In the genomic region with DNA sequence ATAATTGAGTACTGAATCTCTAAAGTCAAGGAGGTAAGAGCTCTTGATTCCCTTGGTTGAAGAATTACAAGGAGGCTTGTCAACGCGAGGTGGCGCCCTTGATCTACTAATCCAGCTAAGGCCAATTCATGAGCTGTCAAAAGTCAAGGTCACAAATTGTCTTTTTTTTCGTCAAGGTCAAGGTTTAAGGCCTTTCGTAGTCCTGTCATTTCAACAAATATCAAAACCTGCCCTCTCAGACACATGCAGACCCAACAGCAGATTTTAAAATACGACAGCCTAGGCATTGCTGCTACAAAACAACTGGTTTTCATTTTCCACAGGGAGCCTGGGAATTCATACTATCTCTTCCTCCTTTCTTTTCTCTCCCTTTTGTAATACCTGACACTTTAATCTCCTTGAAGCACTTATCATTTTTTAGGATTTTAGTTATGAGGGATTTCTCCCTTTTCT, we compare ENCODE assay signal across 1 cellular context.
TF ChIP-seq lines count a peak whose summit lies in the region.

No MANE protein-coding gene starts in this region.

TF ChIP-seq in HepG2, 621 proteins besides CTCF, POLR2A, EP300 and RAD21 (continues in another document):
- no peak for TF ChIP-seq GTF2F1 (IDR thresholded peaks at IDR 0.05; ENCODE audit: low read length)
- TF ChIP-seq CHD2 (IDR thresholded peaks at IDR 0.05; ENCODE audit: low read depth, low read length) = no peak
- TF ChIP-seq IKZF1 (IDR thresholded peaks at IDR 0.05) = no peak
- no peak for TF ChIP-seq HNRNPK (IDR thresholded peaks at IDR 0.05; ENCODE audit: low read depth, low read length, poor library complexity, severe bottlenecking)
- TF ChIP-seq MYC (CRISPR knock-in tag; IDR thresholded peaks at IDR 0.05; ENCODE audit: borderline replicate concordance) = no peak
- TF ChIP-seq, protein P1, sequence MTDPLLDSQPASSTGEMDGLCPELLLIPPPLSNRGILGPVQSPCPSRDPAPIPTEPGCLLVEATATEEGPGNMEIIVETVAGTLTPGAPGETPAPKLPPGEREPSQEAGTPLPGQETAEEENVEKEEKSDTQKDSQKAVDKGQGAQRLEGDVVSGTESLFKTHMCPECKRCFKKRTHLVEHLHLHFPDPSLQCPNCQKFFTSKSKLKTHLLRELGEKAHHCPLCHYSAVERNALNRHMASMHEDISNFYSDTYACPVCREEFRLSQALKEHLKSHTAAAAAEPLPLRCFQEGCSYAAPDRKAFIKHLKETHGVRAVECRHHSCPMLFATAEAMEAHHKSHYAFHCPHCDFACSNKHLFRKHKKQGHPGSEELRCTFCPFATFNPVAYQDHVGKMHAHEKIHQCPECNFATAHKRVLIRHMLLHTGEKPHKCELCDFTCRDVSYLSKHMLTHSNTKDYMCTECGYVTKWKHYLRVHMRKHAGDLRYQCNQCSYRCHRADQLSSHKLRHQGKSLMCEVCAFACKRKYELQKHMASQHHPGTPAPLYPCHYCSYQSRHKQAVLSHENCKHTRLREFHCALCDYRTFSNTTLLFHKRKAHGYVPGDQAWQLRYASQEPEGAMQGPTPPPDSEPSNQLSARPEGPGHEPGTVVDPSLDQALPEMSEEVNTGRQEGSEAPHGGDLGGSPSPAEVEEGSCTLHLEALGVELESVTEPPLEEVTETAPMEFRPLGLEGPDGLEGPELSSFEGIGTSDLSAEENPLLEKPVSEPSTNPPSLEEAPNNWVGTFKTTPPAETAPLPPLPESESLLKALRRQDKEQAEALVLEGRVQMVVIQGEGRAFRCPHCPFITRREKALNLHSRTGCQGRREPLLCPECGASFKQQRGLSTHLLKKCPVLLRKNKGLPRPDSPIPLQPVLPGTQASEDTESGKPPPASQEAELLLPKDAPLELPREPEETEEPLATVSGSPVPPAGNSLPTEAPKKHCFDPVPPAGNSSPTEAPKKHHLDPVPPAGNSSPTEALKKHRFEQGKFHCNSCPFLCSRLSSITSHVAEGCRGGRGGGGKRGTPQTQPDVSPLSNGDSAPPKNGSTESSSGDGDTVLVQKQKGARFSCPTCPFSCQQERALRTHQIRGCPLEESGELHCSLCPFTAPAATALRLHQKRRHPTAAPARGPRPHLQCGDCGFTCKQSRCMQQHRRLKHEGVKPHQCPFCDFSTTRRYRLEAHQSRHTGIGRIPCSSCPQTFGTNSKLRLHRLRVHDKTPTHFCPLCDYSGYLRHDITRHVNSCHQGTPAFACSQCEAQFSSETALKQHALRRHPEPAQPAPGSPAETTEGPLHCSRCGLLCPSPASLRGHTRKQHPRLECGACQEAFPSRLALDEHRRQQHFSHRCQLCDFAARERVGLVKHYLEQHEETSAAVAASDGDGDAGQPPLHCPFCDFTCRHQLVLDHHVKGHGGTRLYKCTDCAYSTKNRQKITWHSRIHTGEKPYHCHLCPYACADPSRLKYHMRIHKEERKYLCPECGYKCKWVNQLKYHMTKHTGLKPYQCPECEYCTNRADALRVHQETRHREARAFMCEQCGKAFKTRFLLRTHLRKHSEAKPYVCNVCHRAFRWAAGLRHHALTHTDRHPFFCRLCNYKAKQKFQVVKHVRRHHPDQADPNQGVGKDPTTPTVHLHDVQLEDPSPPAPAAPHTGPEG (CRISPR knock-in tag; IDR thresholded peaks at IDR 0.05) = no peak
- no peak for TF ChIP-seq ZNF292 (CRISPR knock-in tag; IDR thresholded peaks at IDR 0.05; ENCODE audit: borderline replicate concordance, low read depth)
- TF ChIP-seq RXRB (CRISPR knock-in tag; IDR thresholded peaks at IDR 0.05; ENCODE audit: borderline replicate concordance) = no peak
- no peak for TF ChIP-seq SMAD9 (CRISPR knock-in tag; IDR thresholded peaks at IDR 0.05)
- TF ChIP-seq, protein P2, sequence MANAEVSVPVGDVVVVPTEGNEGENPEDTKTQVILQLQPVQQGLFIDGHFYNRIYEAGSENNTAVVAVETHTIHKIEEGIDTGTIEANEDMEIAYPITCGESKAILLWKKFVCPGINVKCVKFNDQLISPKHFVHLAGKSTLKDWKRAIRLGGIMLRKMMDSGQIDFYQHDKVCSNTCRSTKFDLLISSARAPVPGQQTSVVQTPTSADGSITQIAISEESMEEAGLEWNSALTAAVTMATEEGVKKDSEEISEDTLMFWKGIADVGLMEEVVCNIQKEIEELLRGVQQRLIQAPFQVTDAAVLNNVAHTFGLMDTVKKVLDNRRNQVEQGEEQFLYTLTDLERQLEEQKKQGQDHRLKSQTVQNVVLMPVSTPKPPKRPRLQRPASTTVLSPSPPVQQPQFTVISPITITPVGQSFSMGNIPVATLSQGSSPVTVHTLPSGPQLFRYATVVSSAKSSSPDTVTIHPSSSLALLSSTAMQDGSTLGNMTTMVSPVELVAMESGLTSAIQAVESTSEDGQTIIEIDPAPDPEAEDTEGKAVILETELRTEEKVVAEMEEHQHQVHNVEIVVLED (CRISPR knock-in tag; IDR thresholded peaks at IDR 0.05; ENCODE audit: borderline replicate concordance) = no peak
- no peak for TF ChIP-seq ZMYM2 (CRISPR knock-in tag; IDR thresholded peaks at IDR 0.05)
- TF ChIP-seq NPAS2 (CRISPR knock-in tag; IDR thresholded peaks at IDR 0.05; ENCODE audit: borderline replicate concordance) = no peak
- TF ChIP-seq MIER3 (CRISPR knock-in tag; IDR thresholded peaks at IDR 0.05; ENCODE audit: borderline replicate concordance) = no peak; the same call in 1 of the 2 replicates
- TF ChIP-seq, protein P3, sequence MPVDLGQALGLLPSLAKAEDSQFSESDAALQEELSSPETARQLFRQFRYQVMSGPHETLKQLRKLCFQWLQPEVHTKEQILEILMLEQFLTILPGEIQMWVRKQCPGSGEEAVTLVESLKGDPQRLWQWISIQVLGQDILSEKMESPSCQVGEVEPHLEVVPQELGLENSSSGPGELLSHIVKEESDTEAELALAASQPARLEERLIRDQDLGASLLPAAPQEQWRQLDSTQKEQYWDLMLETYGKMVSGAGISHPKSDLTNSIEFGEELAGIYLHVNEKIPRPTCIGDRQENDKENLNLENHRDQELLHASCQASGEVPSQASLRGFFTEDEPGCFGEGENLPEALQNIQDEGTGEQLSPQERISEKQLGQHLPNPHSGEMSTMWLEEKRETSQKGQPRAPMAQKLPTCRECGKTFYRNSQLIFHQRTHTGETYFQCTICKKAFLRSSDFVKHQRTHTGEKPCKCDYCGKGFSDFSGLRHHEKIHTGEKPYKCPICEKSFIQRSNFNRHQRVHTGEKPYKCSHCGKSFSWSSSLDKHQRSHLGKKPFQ (CRISPR knock-in tag; IDR thresholded peaks at IDR 0.05; ENCODE audit: insufficient replicate concordance) = no peak
- TF ChIP-seq CBX2 (IDR thresholded peaks at IDR 0.05; ENCODE audit: low read depth, low read length) = 0 out of 2 replicates have a peak, but pooled peaks have one; percentile 31
- TF ChIP-seq CBX2 (CRISPR knock-in tag; IDR thresholded peaks at IDR 0.05; ENCODE audit: low read depth) = no peak
- TF ChIP-seq TSC22D2 (CRISPR knock-in tag; IDR thresholded peaks at IDR 0.05; ENCODE audit: borderline replicate concordance) = no peak
- TF ChIP-seq GATAD2A (CRISPR knock-in tag; IDR thresholded peaks at IDR 0.05) = 0 out of 2 replicates have a peak, but pooled peaks have one; percentile 37
- TF ChIP-seq MIXL1 (CRISPR knock-in tag; IDR thresholded peaks at IDR 0.05) = peak; percentile 58; the same call in 1 of the 2 replicates
- TF ChIP-seq, protein P4, sequence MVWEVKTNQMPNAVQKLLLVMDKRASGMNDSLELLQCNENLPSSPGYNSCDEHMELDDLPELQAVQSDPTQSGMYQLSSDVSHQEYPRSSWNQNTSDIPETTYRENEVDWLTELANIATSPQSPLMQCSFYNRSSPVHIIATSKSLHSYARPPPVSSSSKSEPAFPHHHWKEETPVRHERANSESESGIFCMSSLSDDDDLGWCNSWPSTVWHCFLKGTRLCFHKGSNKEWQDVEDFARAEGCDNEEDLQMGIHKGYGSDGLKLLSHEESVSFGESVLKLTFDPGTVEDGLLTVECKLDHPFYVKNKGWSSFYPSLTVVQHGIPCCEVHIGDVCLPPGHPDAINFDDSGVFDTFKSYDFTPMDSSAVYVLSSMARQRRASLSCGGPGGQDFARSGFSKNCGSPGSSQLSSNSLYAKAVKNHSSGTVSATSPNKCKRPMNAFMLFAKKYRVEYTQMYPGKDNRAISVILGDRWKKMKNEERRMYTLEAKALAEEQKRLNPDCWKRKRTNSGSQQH (CRISPR knock-in tag; IDR thresholded peaks at IDR 0.05; ENCODE audit: low read depth) = no peak
- no peak for TF ChIP-seq ZNF430 (CRISPR knock-in tag; IDR thresholded peaks at IDR 0.05)
- TF ChIP-seq XBP1 (CRISPR knock-in tag; IDR thresholded peaks at IDR 0.05) = no peak
- TF ChIP-seq KLF9 (CRISPR knock-in tag; IDR thresholded peaks at IDR 0.05; ENCODE audit: low read depth) = no peak
- TF ChIP-seq BCL6 (CRISPR knock-in tag; IDR thresholded peaks at IDR 0.05) = 0 out of 2 replicates have a peak, but pooled peaks have one; percentile 20
- TF ChIP-seq TAF15 (IDR thresholded peaks at IDR 0.05; ENCODE audit: low read depth, low read length, poor library complexity, severe bottlenecking) = no peak
- TF ChIP-seq, protein P5, sequence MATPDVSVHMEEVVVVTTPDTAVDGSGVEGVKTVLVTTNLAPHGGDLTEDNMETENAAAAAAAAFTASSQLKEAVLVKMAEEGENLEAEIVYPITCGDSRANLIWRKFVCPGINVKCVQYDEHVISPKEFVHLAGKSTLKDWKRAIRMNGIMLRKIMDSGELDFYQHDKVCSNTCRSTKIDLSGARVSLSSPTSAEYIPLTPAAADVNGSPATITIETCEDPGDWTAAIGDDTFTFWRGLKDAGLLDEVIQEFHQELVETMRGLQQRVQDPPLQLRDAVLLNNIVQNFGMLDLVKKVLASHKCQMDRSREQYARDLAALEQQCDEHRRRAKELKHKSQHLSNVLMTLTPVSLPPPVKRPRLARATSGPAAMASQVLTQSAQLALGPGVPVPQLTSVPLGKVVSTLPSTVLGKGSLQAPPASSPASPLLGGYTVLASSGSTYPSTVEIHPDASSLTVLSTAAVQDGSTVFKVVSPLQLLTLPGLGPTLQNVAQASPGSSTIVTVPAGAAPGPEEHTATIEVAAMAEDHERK (CRISPR knock-in tag; IDR thresholded peaks at IDR 0.05; ENCODE audit: low read depth) = no peak
- TF ChIP-seq, protein P6, sequence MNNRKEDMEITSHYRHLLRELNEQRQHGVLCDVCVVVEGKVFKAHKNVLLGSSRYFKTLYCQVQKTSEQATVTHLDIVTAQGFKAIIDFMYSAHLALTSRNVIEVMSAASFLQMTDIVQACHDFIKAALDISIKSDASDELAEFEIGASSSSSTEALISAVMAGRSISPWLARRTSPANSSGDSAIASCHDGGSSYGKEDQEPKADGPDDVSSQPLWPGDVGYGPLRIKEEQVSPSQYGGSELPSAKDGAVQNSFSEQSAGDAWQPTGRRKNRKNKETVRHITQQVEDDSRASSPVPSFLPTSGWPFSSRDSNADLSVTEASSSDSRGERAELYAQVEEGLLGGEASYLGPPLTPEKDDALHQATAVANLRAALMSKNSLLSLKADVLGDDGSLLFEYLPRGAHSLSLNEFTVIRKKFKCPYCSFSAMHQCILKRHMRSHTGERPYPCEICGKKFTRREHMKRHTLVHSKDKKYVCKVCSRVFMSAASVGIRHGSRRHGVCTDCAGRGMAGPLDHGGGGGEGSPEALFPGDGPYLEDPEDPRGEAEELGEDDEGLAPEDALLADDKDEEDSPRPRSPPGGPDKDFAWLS (CRISPR knock-in tag; IDR thresholded peaks at IDR 0.05; ENCODE audit: borderline replicate concordance) = no peak
- no peak for TF ChIP-seq ZNF562 (CRISPR knock-in tag; IDR thresholded peaks at IDR 0.05; ENCODE audit: borderline replicate concordance)
- TF ChIP-seq, protein P7, sequence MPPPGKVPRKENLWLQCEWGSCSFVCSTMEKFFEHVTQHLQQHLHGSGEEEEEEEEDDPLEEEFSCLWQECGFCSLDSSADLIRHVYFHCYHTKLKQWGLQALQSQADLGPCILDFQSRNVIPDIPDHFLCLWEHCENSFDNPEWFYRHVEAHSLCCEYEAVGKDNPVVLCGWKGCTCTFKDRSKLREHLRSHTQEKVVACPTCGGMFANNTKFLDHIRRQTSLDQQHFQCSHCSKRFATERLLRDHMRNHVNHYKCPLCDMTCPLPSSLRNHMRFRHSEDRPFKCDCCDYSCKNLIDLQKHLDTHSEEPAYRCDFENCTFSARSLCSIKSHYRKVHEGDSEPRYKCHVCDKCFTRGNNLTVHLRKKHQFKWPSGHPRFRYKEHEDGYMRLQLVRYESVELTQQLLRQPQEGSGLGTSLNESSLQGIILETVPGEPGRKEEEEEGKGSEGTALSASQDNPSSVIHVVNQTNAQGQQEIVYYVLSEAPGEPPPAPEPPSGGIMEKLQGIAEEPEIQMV (CRISPR knock-in tag; IDR thresholded peaks at IDR 0.05; ENCODE audit: low read depth) = no peak
- no peak for TF ChIP-seq ZNF709 (CRISPR knock-in tag; IDR thresholded peaks at IDR 0.05)
- TF ChIP-seq ZNF839 (CRISPR knock-in tag; IDR thresholded peaks at IDR 0.05; ENCODE audit: borderline replicate concordance) = no peak
- no peak for TF ChIP-seq SIN3A (IDR thresholded peaks at IDR 0.05; ENCODE audit: borderline replicate concordance, low read depth, low read length)
- TF ChIP-seq, protein P8, sequence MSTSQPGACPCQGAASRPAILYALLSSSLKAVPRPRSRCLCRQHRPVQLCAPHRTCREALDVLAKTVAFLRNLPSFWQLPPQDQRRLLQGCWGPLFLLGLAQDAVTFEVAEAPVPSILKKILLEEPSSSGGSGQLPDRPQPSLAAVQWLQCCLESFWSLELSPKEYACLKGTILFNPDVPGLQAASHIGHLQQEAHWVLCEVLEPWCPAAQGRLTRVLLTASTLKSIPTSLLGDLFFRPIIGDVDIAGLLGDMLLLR (CRISPR knock-in tag; IDR thresholded peaks at IDR 0.05) = no peak
- TF ChIP-seq ZNF777 (CRISPR knock-in tag; IDR thresholded peaks at IDR 0.05) = no peak
- TF ChIP-seq ZNF256 (CRISPR knock-in tag; conservative IDR thresholded peaks at IDR 0.05) = no peak
- no peak for TF ChIP-seq CCDC6 (CRISPR knock-in tag; IDR thresholded peaks at IDR 0.05)
- no peak for TF ChIP-seq HOXA9 (CRISPR knock-in tag; IDR thresholded peaks at IDR 0.05; ENCODE audit: borderline replicate concordance)
- TF ChIP-seq, protein P9, sequence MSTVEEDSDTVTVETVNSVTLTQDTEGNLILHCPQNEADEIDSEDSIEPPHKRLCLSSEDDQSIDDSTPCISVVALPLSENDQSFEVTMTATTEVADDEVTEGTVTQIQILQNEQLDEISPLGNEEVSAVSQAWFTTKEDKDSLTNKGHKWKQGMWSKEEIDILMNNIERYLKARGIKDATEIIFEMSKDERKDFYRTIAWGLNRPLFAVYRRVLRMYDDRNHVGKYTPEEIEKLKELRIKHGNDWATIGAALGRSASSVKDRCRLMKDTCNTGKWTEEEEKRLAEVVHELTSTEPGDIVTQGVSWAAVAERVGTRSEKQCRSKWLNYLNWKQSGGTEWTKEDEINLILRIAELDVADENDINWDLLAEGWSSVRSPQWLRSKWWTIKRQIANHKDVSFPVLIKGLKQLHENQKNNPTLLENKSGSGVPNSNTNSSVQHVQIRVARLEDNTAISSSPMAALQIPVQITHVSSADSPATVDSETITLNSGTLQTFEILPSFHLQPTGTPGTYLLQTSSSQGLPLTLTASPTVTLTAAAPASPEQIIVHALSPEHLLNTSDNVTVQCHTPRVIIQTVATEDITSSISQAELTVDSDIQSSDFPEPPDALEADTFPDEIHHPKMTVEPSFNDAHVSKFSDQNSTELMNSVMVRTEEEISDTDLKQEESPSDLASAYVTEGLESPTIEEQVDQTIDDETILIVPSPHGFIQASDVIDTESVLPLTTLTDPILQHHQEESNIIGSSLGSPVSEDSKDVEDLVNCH (CRISPR knock-in tag; IDR thresholded peaks at IDR 0.05) = no peak
- no peak for TF ChIP-seq ARNT2 (CRISPR knock-in tag; IDR thresholded peaks at IDR 0.05; ENCODE audit: low read depth)
- TF ChIP-seq ASH2L (IDR thresholded peaks at IDR 0.05; ENCODE audit: insufficient read length, low read depth, low read length) = no peak
